ENCODE assay signal across 8 cellular contexts in the genomic region with DNA sequence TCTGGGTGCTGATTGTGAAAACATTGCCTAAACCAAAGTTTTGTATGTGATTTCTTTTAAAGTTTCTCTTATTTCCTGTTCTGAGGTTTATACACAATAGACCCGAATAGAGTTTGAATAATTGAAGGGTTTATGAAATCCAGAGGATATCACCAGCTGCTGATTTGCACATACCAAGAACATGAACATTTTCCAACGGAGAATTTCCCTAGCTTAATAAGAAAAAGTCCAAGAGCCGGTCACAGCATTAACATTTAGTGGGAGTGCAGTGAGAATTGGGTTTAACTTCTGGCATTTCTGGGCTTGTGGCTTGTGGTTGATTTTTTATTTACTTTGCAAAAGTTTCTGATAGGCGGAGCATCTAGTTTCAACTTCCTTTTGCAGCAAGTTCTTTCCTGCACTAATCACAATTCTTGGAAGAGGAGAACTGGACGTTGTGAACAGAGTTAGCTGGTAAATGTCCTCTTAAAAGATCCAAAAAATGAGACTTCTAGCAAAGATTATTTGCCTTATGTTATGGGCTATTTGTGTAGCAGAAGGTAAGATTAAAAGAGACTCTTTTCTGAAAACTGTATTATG. TPM values are rescaled to one million over a fixed set of nuclear protein-coding genes. Genes with fewer than 3 reads are reported as not detected.
DNase-seq lines count a peak whose midpoint lies in the region; ATAC-seq and TF ChIP-seq lines count a peak whose summit lies in the region.

CFH (plus strand) TSS at position 407 of the 579 bp plus-strand sequence; CDS start at position 482, 75 bp downstream.

- WGBS in heart left ventricle, 4 donors, result 29 to 42% (median 36%) methylated on average over 5 of the region's 5 CpGs

- intact Hi-C loops in heart left ventricle (cut with DNase I), result loop anchor here in 6 of 10 donors (5.0 to 10.0 kb wide), 5 partner anchors 287 to 497 kb away; no protein-coding TSS in a partner anchor

- peaks cover 0 to 17% (median 0%) of the 10 kb centered on the region in 12 donors for H3K4me1 ChIP-seq in heart left ventricle

- no peak for TF ChIP-seq CTCF in WI38 (IDR thresholded peaks at IDR 0.05; ENCODE audit: low read depth, low read length)
- TF ChIP-seq CTCF in heart left ventricle (IDR thresholded peaks at IDR 0.05), result no peak

- TF ChIP-seq POLR2A in heart left ventricle (IDR thresholded peaks at IDR 0.05), result peak in 1 of 2 donors; percentile 17

- H3K27ac ChIP-seq in heart left ventricle, result peak within 1 kb of the TSS in 9 of 12 donors; percentile 5 to 67 (median 50)

- no peaks in the 10 kb centered on the region for H3K9me3 ChIP-seq in heart left ventricle

- H3K4me3 ChIP-seq in WI38 (ENCODE audit: low read depth, low read length), result peak within 1 kb of the TSS; percentile 44
- H3K4me3 ChIP-seq in heart left ventricle, result peak within 1 kb of the TSS in 11 of 12 donors; percentile 5 to 60 (median 44)

- no peaks in the 10 kb centered on the region for H3K36me3 ChIP-seq in heart left ventricle

- peak within 1 kb of the TSS; percentile 62 for H3K4me3 Mint-ChIP-seq in stimulated activated effector memory CD8-positive, alpha-beta T cell treated with anti-CD3 and anti-CD28 coated beads, Interleukin-12 subunit alpha, Interleukin-12 subunit beta, amount 100 ng/mL, for 72 hours

- H3K27ac Mint-ChIP-seq in stimulated activated effector memory CD8-positive, alpha-beta T cell treated with anti-CD3 and anti-CD28 coated beads, Interleukin-12 subunit alpha, Interleukin-12 subunit beta, amount 100 ng/mL, for 72 hours, result peak within 1 kb of the TSS; percentile 83

- H3K36me3 Mint-ChIP-seq in stimulated activated effector memory CD8-positive, alpha-beta T cell treated with anti-CD3 and anti-CD28 coated beads, Interleukin-12 subunit alpha, Interleukin-12 subunit beta, amount 100 ng/mL, for 72 hours, result no peaks in the 10 kb centered on the region

- peaks cover 13% of the 10 kb centered on the region for H3K4me1 Mint-ChIP-seq in stimulated activated effector memory CD8-positive, alpha-beta T cell treated with anti-CD3 and anti-CD28 coated beads, Interleukin-12 subunit alpha, Interleukin-12 subunit beta, amount 100 ng/mL, for 72 hours

- H3K27me3 ChIP-seq in heart left ventricle, result no peaks in the 10 kb centered on the region

- DNase-seq in HT-29 (ENCODE audit: low spot score) (peak; percentile 69), heart left ventricle (peak in 1 of 5 donors; percentile 7), DMS 273 (lab: John Stamatoyannopoulos, UW; ENCODE audit: unreplicated experiment) (no peak), putamen (ENCODE audit: low spot score) (no peak)
- DNase-seq in stimulated activated effector memory CD8-positive, alpha-beta T cell treated with anti-CD3 and anti-CD28 coated beads, Interleukin-12 subunit alpha, Interleukin-12 subunit beta, amount 100 ng/mL, for 72 hours (ENCODE audit: low spot score in 2 of 2), result no peak

- no peaks in the 10 kb centered on the region for H3K9me3 Mint-ChIP-seq in stimulated activated effector memory CD8-positive, alpha-beta T cell treated with anti-CD3 and anti-CD28 coated beads, Interleukin-12 subunit alpha, Interleukin-12 subunit beta, amount 100 ng/mL, for 72 hours

- ATAC-seq in heart left ventricle (peak; percentile 51 to 77 (median 66)), HG02870 (IDR thresholded peaks at IDR 0.05; ENCODE audit: unreplicated experiment) (no peak), GM18861 (IDR thresholded peaks at IDR 0.05; ENCODE audit: unreplicated experiment) (no peak)
- peak; percentile 45 for ATAC-seq in stimulated activated effector memory CD8-positive, alpha-beta T cell treated with anti-CD3 and anti-CD28 coated beads, Interleukin-12 subunit alpha, Interleukin-12 subunit beta, amount 100 ng/mL, for 72 hours

RNA-seq across cellular contexts. Expression of gene CFH, which starts in this region (rescaled TPM):
- 27.3 and 28.8 TPM in 2 replicates for total RNA-seq in HT-29 (2014; rRNA removed; shearing (Covaris generic))
- total RNA-seq in heart left ventricle, result 100 to 1,000 TPM in 1 of 9 donors, 10 to 100 TPM in 7, 1 to 10 TPM in 1; 8.7 to 141 (median 26.8) TPM
- 10 to 100 TPM in 1 of 2 donors, 1 to 10 TPM in 1; 7.2 to 19.1 TPM for polyA plus RNA-seq in heart left ventricle

Comparison
In these comparisons a context has a peak if more than half of its experiments do, and no peak if none do; other contexts are left out.
1. ATAC-seq: peak in heart left ventricle (4 of 4) and stimulated activated effector memory CD8-positive, alpha-beta T cell treated with anti-CD3 and anti-CD28 coated beads, Interleukin-12 subunit alpha, Interleukin-12 subunit beta, amount 100 ng/mL, for 72 hours (single experiment); none in HG02870 (single experiment) and GM18861 (single experiment).